Comparison of ENCODE assay signal across 23 cellular contexts in the genomic region with DNA sequence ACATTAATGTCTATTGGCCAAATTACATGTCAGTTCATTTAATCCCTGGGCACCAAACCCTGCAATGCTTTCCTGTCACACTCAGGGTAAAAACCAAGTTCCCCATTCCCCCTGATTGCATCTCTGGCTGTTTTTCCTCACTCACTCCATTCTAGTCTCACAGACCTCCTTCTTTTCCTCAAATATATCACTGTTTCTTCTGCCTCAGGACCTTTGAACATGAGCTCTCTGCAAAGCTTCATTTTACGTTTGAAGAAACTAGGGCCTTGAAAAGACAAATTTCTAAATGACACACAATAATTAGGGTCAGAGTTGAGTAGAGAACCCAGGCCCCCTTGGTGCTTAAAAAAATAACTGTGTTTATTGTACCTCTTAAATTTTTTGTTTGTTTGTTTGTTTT.
"Had no signal": no experiment of that assay in that cellular context is flagged by ENCODE, and none has a peak within 500 bp of the region (broad histone marks: within the 10 kb centered on the region; RNA-seq: fewer than 3 reads in every experiment).

No MANE protein-coding gene starts in this region.

- ATAC-seq: activated naive CD4-positive, alpha-beta T cell treated with anti-CD3 and anti-CD28 coated beads, Interleukin-2, amount 50 U/mL, for 72 hours; activated T-cell treated with anti-CD3 and anti-CD28 coated beads, Interleukin-2, amount 50 U/mL, for 72 hours; gastroesophageal sphincter had no signal

- H3K36me3 ChIP-seq: esophagus squamous epithelium, gastroesophageal sphincter, heart right ventricle had no signal

- H3K9me3 ChIP-seq: body of pancreas, esophagus squamous epithelium, gastroesophageal sphincter, heart right ventricle had no signal

- FAIRE-seq: colon, TTC549 had no signal

- DNase-seq: activated CD4-positive, alpha-beta memory T cell treated with anti-CD3 and anti-CD28 coated beads, Interleukin-2, amount 10 ng/mL, durations not matched to agents 7 days and 5 days; activated CD4-positive, alpha-beta T cell treated with anti-CD3 and anti-CD28 coated beads for 1 hour; activated CD4-positive, alpha-beta T cell treated with anti-CD3 and anti-CD28 coated beads for 4 hours; activated CD4-positive, alpha-beta T cell treated with anti-CD3 and anti-CD28 coated beads, Interleukin-2, amount 50 U/mL, for 4 hours; activated CD8-positive, alpha-beta memory T cell treated with anti-CD3 and anti-CD28 coated beads, Interleukin-2, amount 50 U/mL, for 48 hours; activated gamma-delta T cell; activated naive CD4-positive, alpha-beta T cell; activated naive CD4-positive, alpha-beta T cell treated with anti-CD3 and anti-CD28 coated beads, Interleukin-2, amount 10 ng/mL, durations not matched to agents 7 days and 5 days; activated naive CD8-positive, alpha-beta T cell treated with anti-CD3 and anti-CD28 coated beads, Interleukin-2, amount 10 ng/mL, durations not matched to agents 7 days and 5 days; activated T-cell treated with anti-CD3 and anti-CD28 coated beads for 4 hours; activated T-cell treated with anti-CD3 and anti-CD28 coated beads, Interleukin-2, amount 50 U/mL, for 24 hours; cortex of kidney; effector CD8-positive, alpha-beta T cell; esophagus squamous epithelium; heart right ventricle had no signal

- H3K4me3 ChIP-seq: body of pancreas, esophagus squamous epithelium, gastroesophageal sphincter, heart right ventricle had no signal

- H3K27ac ChIP-seq: body of pancreas, epithelial cell of prostate, esophagus squamous epithelium, gastroesophageal sphincter, heart right ventricle, VCaP had no signal

- H3K27me3 ChIP-seq: body of pancreas, esophagus squamous epithelium, gastroesophageal sphincter, heart right ventricle had no signal
